Comparison of ENCODE assay signal across 23 cellular contexts in the genomic region with DNA sequence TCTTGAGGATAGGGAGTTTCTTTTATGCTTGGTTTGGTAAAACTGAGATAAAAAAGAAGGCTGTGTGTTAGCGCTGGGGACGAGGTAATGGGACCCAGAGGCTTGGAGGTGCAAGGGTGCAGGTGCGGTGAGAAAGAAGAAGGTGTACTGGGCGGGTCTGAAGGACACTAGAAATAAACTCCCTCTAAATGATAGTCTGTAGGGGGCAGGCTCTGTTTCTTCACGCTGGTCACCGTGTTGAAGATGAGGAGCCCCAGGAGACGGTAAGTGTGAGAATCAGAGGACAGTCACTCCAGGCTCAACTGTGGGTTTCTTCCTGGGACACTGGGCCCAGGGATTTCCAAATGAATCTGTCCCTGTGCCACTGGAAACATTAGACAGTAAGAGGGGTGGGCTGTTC.
DNase-seq lines count a peak whose midpoint lies in the region; ATAC-seq, FAIRE-seq and TF ChIP-seq lines count a peak whose summit lies in the region.
"Had no signal": no experiment of that assay in that cellular context is flagged by ENCODE, and none has a peak within 500 bp of the region (broad histone marks: within the 10 kb centered on the region; RNA-seq: fewer than 3 reads in every experiment).

No MANE protein-coding gene starts in this region.

- H3K4me1 ChIP-seq in heart right ventricle (peaks cover 0 to 92% (median 30%) of the 10 kb centered on the region in 9 donors), H1 (replicated peaks in 1 of 4; ENCODE audit: control insufficient read depth in 3 of 4, insufficient read depth in 4 of 4, low read length in 3 of 4) (peaks cover 0 to 3% (median 1%) of the 10 kb centered on the region in 4 experiments; a peak in 3 of 7 replicates), right cardiac atrium (ENCODE audit: control insufficient read depth, insufficient read depth, low read length) (peaks cover 4% of the 10 kb centered on the region)

- no peak overlapping the region for H4K8ac ChIP-seq in H1 (ENCODE audit: extremely low read depth, insufficient read depth, low read length)

- no peak for DNase-seq in heart right ventricle
- no peak for DNase-seq in cardiac septum (ENCODE audit: low spot score)
- no peak for DNase-seq in H1 (ENCODE audit: low read depth in 1 of 2, low spot score in 2 of 2)
- no peak for DNase-seq in right cardiac atrium
- DNase-seq in activated effector memory CD4-positive, alpha-beta T cell treated with Interleukin-2 at 50 U/mL for 16 hours = no peak
- DNase-seq in epidermal melanocyte (ENCODE audit: insufficient read length, low spot score) = no peak
- DNase-seq in NCI-H1694 treated with DMSO at 0.1 percent for 48 hours (lab: John Stamatoyannopoulos, UW) = no peak
- DNase-seq: ACHN; BE2C; C1 segment of cervical spinal cord; CD4-positive, CD25-positive, alpha-beta regulatory T cell; CD8-positive, alpha-beta memory T cell; COR-L47; DMS 273 treated with DMSO at 0.1 percent for 48 hours; DMS53; DND-41; EL; HCEC 1CT; IMR-90 had no signal

- no peak for TF ChIP-seq EP300 in H1 (IDR thresholded peaks at IDR 0.05; ENCODE audit: borderline replicate concordance in 1 of 2, low read depth in 2 of 2, low read length in 2 of 2)

- no peak overlapping the region for H3K18ac ChIP-seq in H1 (ENCODE audit: extremely low read depth, low read length)

- peak in 6 of 8 donors; percentile 14 to 44 (median 30) for ATAC-seq in heart right ventricle
- ATAC-seq in right cardiac atrium = no peak
- ATAC-seq: GM12878 had no signal

- no peak overlapping the region for H3K4ac ChIP-seq in H1 (replicated peaks; ENCODE audit: insufficient read length, low read depth, low read length)

- H2BK5ac ChIP-seq in H1 (ENCODE audit: low read depth, low read length) = no peak overlapping the region

- H4K20me1 ChIP-seq in H1 (replicated peaks in 1 of 2; ENCODE audit: control insufficient read depth in 1 of 2, insufficient read depth in 2 of 2, low read length in 2 of 2) = no peaks in the 10 kb centered on the region

- H3K4me3 ChIP-seq in heart right ventricle = no peak overlapping the region
- H3K4me3 ChIP-seq in H1 (ENCODE audit: extremely low read depth in 1 of 4, insufficient read depth in 2 of 4, low read depth in 3 of 4, low read length in 4 of 4) = no peak overlapping the region
- no peak overlapping the region for H3K4me3 ChIP-seq in right cardiac atrium (ENCODE audit: low read length)
- H3K4me3 ChIP-seq: GM12878 had no signal

- no peak overlapping the region for H3K14ac ChIP-seq in H1 (ENCODE audit: insufficient read length)

- no peaks in the 10 kb centered on the region for H3K9me3 ChIP-seq in heart right ventricle
- H3K9me3 ChIP-seq in H1 (ENCODE audit: insufficient read depth in 2 of 2, low read depth in 1 of 2, low read length in 1 of 2) = no peaks in the 10 kb centered on the region
- H3K9me3 ChIP-seq in right cardiac atrium (ENCODE audit: control insufficient read depth, low read length) = no peaks in the 10 kb centered on the region
- H3K9me3 ChIP-seq: BE2C had no signal

- H2BK120ac ChIP-seq in H1 (replicated peaks; ENCODE audit: low read depth, low read length) = no peak overlapping the region

- H3K27me3 ChIP-seq in heart right ventricle = no peaks in the 10 kb centered on the region
- no peaks in the 10 kb centered on the region for H3K27me3 ChIP-seq in H1 (replicated peaks in 1 of 4; ENCODE audit: control insufficient read depth in 3 of 4, extremely low read depth in 1 of 4, insufficient read depth in 3 of 4, low read length in 3 of 4)
- no peaks in the 10 kb centered on the region for H3K27me3 ChIP-seq in right cardiac atrium (ENCODE audit: control insufficient read depth, insufficient read depth)
- H3K27me3 ChIP-seq: BE2C had no signal

- 61 to 68% methylated on average over 7 of the region's 7 CpGs for WGBS in heart right ventricle, 2 donors
- 87% methylated on average over 7 of the region's 7 CpGs; no CpG with 5 or more reads in 1 of the 2 experiments for WGBS in H1 (ENCODE audit: extremely low coverage in 1 of 2, insufficient coverage in 1 of 2, insufficient read length in 1 of 2, insufficient replicate concordance in 2 of 2, low coverage in 1 of 2, low lambda C conversion rate in 2 of 2, missing lambda C conversion rate in 1 of 2), 2 experiments
- WGBS in right cardiac atrium = 80% methylated on average over 7 of the region's 7 CpGs

- FAIRE-seq in H1 (lab: Jason Lieb, UNC) = no peak
- FAIRE-seq: A204.1, GM12878, HTR-8/SVneo had no signal

- no peaks in the 10 kb centered on the region for H3K79me1 ChIP-seq in H1 (ENCODE audit: low read depth, low read length)

- peak; percentile 24 to 44; a peak in 3 of 4 replicates for TF ChIP-seq RAD21 in H1 (IDR thresholded peaks at IDR 0.05 in 1 of 2, conservative IDR thresholded peaks at IDR 0.05 in 1 of 2; ENCODE audit: low read depth in 2 of 2, low read length in 2 of 2)

- H3K4me2 ChIP-seq in H1 (ENCODE audit: insufficient read depth in 1 of 2, low read depth in 2 of 2, low read length in 2 of 2) = no peak overlapping the region

- no peaks in the 10 kb centered on the region for H3K79me2 ChIP-seq in H1 (ENCODE audit: control insufficient read depth in 1 of 2, insufficient read depth in 2 of 2, low read length in 2 of 2)

- TF ChIP-seq CTCF in heart right ventricle (IDR thresholded peaks at IDR 0.05) (peak in 3 of 9 donors; percentile 11 to 20 (median 17)), H1 (IDR thresholded peaks at IDR 0.05; ENCODE audit: control extremely low read depth in 1 of 3, insufficient read depth in 1 of 3, low read depth in 1 of 3, low read length in 3 of 3) (peak in 1 of 3 experiments; percentile 22; a peak in 1 of 4 replicates)

- TF ChIP-seq POLR2A in H1 (IDR thresholded peaks at IDR 0.05; ENCODE audit: control extremely low read depth in 1 of 2, low read depth in 2 of 2, low read length in 2 of 2) = no peak

- no peak overlapping the region for H2BK20ac ChIP-seq in H1 (ENCODE audit: low read length)

- CTCF ChIA-PET in H1 (lab: Charles Lee; ENCODE audit: partially characterized antibody) = interaction anchor here (0.8 to 1.3 kb wide), 5 partner anchors 9 to 341 kb away, joined by 3 read pairs; no protein-coding TSS in a partner anchor

- H2BK15ac ChIP-seq in H1 (ENCODE audit: low read length) = no peak overlapping the region

- H3K23ac ChIP-seq in H1 (ENCODE audit: insufficient read length) = no peak overlapping the region

- H3K23me2 ChIP-seq in H1 (ENCODE audit: low read depth, low read length) = no peaks in the 10 kb centered on the region

- H3K56ac ChIP-seq in H1 (replicated peaks; ENCODE audit: insufficient read length, low read depth, low read length) = no peak overlapping the region

- no peak overlapping the region for H4K5ac ChIP-seq in H1 (ENCODE audit: insufficient read length, low read depth, low read length)

- intact Hi-C loops in heart right ventricle (cut with DNase I) = no loop called here
- intact Hi-C loops in cardiac septum (cut with DNase I) = no loop called here
- intact Hi-C loops in right cardiac atrium (cut with DNase I) = no loop called here

- H3K27ac ChIP-seq in heart right ventricle = peak overlapping the region in 3 of 10 donors; percentile 27 to 70 (median 34)
- no peak overlapping the region for H3K27ac ChIP-seq in H1 (ENCODE audit: low read depth, low read length)
- peak overlapping the region; percentile 24 for H3K27ac ChIP-seq in right cardiac atrium (ENCODE audit: low read length)
- H3K27ac ChIP-seq: HL-60 had no signal

- H2BK12ac ChIP-seq in H1 (ENCODE audit: low read depth, low read length) = peak overlapping the region; percentile 46; the same call in 1 of the 2 replicates

- H3K9ac ChIP-seq in H1 (replicated peaks in 1 of 4; ENCODE audit: extremely low read depth in 1 of 4, low read depth in 3 of 4, low read length in 3 of 4) = no peak overlapping the region

- H3K36me3 ChIP-seq in heart right ventricle (peaks cover 0 to 28% (median 0%) of the 10 kb centered on the region in 9 donors), H1 (ENCODE audit: control insufficient read depth in 2 of 4, insufficient read depth in 4 of 4, low read length in 3 of 4) (peaks cover 0 to 7% (median 0%) of the 10 kb centered on the region in 4 experiments; a peak in 2 of 8 replicates)
- H3K36me3 ChIP-seq: BE2C had no signal

- POLR2A ChIA-PET in H1 (lab: Charles Lee; ENCODE audit: partially characterized antibody) = no interaction called here

- H4K91ac ChIP-seq in H1 (replicated peaks; ENCODE audit: insufficient read length, low read length) = no peak overlapping the region

- no peak overlapping the region for H2AK5ac ChIP-seq in H1 (ENCODE audit: low read depth, low read length)

- no peak overlapping the region for H2AFZ ChIP-seq in H1 (ENCODE audit: low read length)

TF ChIP-seq in H1, 55 proteins besides CTCF, POLR2A, EP300 and RAD21 (continues in another document):
- TF ChIP-seq TBP (IDR thresholded peaks at IDR 0.05; ENCODE audit: low read depth, low read length) = no peak
- TF ChIP-seq EZH2 (IDR thresholded peaks at IDR 0.05; ENCODE audit: low read depth, low read length, severe bottlenecking) = no peak
- no peak for TF ChIP-seq JUN (IDR thresholded peaks at IDR 0.05; ENCODE audit: low read depth, low read length)

Comparison
In these comparisons a context has a peak if more than half of its experiments do, and no peak if none do; other contexts are left out.
1. ATAC-seq: peak in heart right ventricle (6 of 8); none in right cardiac atrium (0 of 2).